21 cellular contexts compared by ENCODE assay signal in genomic region chrX:19920945-19921344, GRCh38. TPM values are rescaled to one million over a fixed set of nuclear protein-coding genes. Genes with fewer than 3 reads are reported as not detected.
DNase-seq lines count a peak whose midpoint lies in the region; ATAC-seq, FAIRE-seq and TF ChIP-seq lines count a peak whose summit lies in the region.
"Had no signal": no experiment of that assay in that cellular context is flagged by ENCODE, and none has a peak within 500 bp of the region (broad histone marks: within the 10 kb centered on the region; RNA-seq: fewer than 3 reads in every experiment).

No MANE protein-coding gene starts in this region.

- no peak for ATAC-seq in GM21360 (IDR thresholded peaks at IDR 0.05; ENCODE audit: unreplicated experiment)
- ATAC-seq: CD8-positive, alpha-beta T cell had no signal

- no peaks in the 10 kb centered on the region for H4K20me1 ChIP-seq in astrocyte (ENCODE audit: insufficient read depth, low read length)
- no peaks in the 10 kb centered on the region for H4K20me1 ChIP-seq in osteoblast (ENCODE audit: insufficient read depth, low read length)
- H4K20me1 ChIP-seq: BLaER1 treated with 17β-estradiol and CSF1 and Interleukin-3, amounts not matched to agents 10 nM and 100 nM had no signal

- H3K27ac ChIP-seq in astrocyte (ENCODE audit: low read depth, low read length): no peak overlapping the region
- no peak overlapping the region for H3K27ac ChIP-seq in osteoblast (ENCODE audit: low read depth, low read length)
- H3K27ac ChIP-seq: BLaER1 treated with 17β-estradiol and CSF1 and Interleukin-3, amounts not matched to agents 10 nM and 100 nM had no signal

- H3K36me3 Mint-ChIP-seq in astrocyte (ENCODE audit: low read depth, unreplicated experiment): no peaks in the 10 kb centered on the region

- H3K4me2 ChIP-seq in astrocyte (ENCODE audit: low read length) (no peak overlapping the region), osteoblast (ENCODE audit: insufficient read depth, low read length) (no peak overlapping the region)
- H3K4me2 ChIP-seq: BLaER1 treated with 17β-estradiol and CSF1 and Interleukin-3, amounts not matched to agents 10 nM and 100 nM had no signal

- TF ChIP-seq CTCF in LNCaP clone FGC (IDR thresholded peaks at IDR 0.05; ENCODE audit: control insufficient read depth, extremely low read depth, insufficient read depth) (no peak), astrocyte (IDR thresholded peaks at IDR 0.05; ENCODE audit: insufficient read depth, low read depth, low read length) (no peak), osteoblast (IDR thresholded peaks at IDR 0.05; ENCODE audit: extremely low read depth, low read depth, low read length) (no peak)

- H3K9me3 Mint-ChIP-seq in astrocyte (ENCODE audit: unreplicated experiment): no peaks in the 10 kb centered on the region
- H3K9me3 Mint-ChIP-seq: CD4-positive, alpha-beta T cell; CD8-positive, alpha-beta T cell had no signal

- peaks cover 3% of the 10 kb centered on the region for H3K4me1 ChIP-seq in astrocyte (ENCODE audit: insufficient read depth, low read length)
- H3K4me1 ChIP-seq in osteoblast (ENCODE audit: insufficient read depth, low read length): no peaks in the 10 kb centered on the region
- H3K4me1 ChIP-seq: Caco-2 had no signal

- FAIRE-seq in astrocyte (lab: Jason Lieb, UNC): peak; percentile 29
- FAIRE-seq: A204.1, D721Med, G401.6, GM12891, GM19239 had no signal

- H3K4me3 ChIP-seq in LNCaP clone FGC (ENCODE audit: low read depth, low read length) (no peak overlapping the region), astrocyte (ENCODE audit: insufficient read depth, low read depth, low read length) (no peak overlapping the region), osteoblast (ENCODE audit: insufficient read depth, low read length) (no peak overlapping the region)
- H3K4me3 ChIP-seq: BLaER1 treated with 17β-estradiol and CSF1 and Interleukin-3, amounts not matched to agents 10 nM and 100 nM had no signal

- no peaks in the 10 kb centered on the region for H3K27me3 Mint-ChIP-seq in astrocyte (ENCODE audit: low read depth, unreplicated experiment)
- H3K27me3 Mint-ChIP-seq: B cell; CD4-positive, alpha-beta T cell had no signal

- H3K27me3 ChIP-seq in astrocyte (ENCODE audit: insufficient read depth, low read length): no peaks in the 10 kb centered on the region
- H3K27me3 ChIP-seq in osteoblast (ENCODE audit: insufficient read depth, low read length): no peaks in the 10 kb centered on the region
- H3K27me3 ChIP-seq: BLaER1 treated with 17β-estradiol and CSF1 and Interleukin-3, amounts not matched to agents 10 nM and 100 nM had no signal

- no peak overlapping the region for H3K9ac ChIP-seq in astrocyte (ENCODE audit: low read length)
- H3K9ac ChIP-seq: BLaER1 treated with 17β-estradiol and CSF1 and Interleukin-3, amounts not matched to agents 10 nM and 100 nM had no signal

- H3K9me3 ChIP-seq in astrocyte (ENCODE audit: insufficient read depth, low read depth, low read length): no peaks in the 10 kb centered on the region
- H3K9me3 ChIP-seq in osteoblast (ENCODE audit: low read depth, low read length): no peaks in the 10 kb centered on the region
- H3K9me3 ChIP-seq: BLaER1 treated with 17β-estradiol and CSF1 and Interleukin-3, amounts not matched to agents 10 nM and 100 nM; Caco-2 had no signal

- DNase-seq in LNCaP clone FGC (ENCODE audit: low read depth) (peak; percentile 69), astrocyte (ENCODE audit: low read depth) (no peak), osteoblast (ENCODE audit: insufficient read length, low spot score, missing footprints) (peak; percentile 46), globus pallidus (ENCODE audit: low spot score) (no peak), SHP77 (lab: John Stamatoyannopoulos, UW) (no peak)
- DNase-seq: 8988T; ACHN; Calu3; CD4-positive, alpha-beta T cell; CD8-positive, alpha-beta T cell; DMS79 treated with DMSO at 0.1 percent for 48 hours; GF-D8 had no signal

- H3K36me3 ChIP-seq in astrocyte (ENCODE audit: insufficient read depth, low read length): no peaks in the 10 kb centered on the region
- no peaks in the 10 kb centered on the region for H3K36me3 ChIP-seq in osteoblast (ENCODE audit: insufficient read depth, low read length)

- no peak overlapping the region for H3K27ac Mint-ChIP-seq in astrocyte (ENCODE audit: unreplicated experiment)
- H3K27ac Mint-ChIP-seq: B cell; CD4-positive, alpha-beta T cell; CD8-positive, alpha-beta T cell had no signal

- no peak overlapping the region for H2AFZ ChIP-seq in astrocyte (ENCODE audit: low read depth, low read length)
- no peak overlapping the region for H2AFZ ChIP-seq in osteoblast (ENCODE audit: low read length)

- H3K4me3 Mint-ChIP-seq in astrocyte (ENCODE audit: unreplicated experiment): no peak overlapping the region
- H3K4me3 Mint-ChIP-seq: B cell; CD4-positive, alpha-beta T cell; CD8-positive, alpha-beta T cell had no signal

- H3K79me2 ChIP-seq in astrocyte (ENCODE audit: insufficient read depth, low read length): no peaks in the 10 kb centered on the region
- no peaks in the 10 kb centered on the region for H3K79me2 ChIP-seq in osteoblast (ENCODE audit: insufficient read depth, low read length)

- H3K4me1 Mint-ChIP-seq in astrocyte (ENCODE audit: low read depth, unreplicated experiment): peaks cover 8% of the 10 kb centered on the region
- H3K4me1 Mint-ChIP-seq: B cell had no signal

RNA-seq across cellular contexts. Expression of gene SH3KBP1, which starts 33.5 kb away (rescaled TPM):
- total RNA-seq in astrocyte (58.2 and 60.6 TPM in 2 replicates), osteoblast (32.6 and 35.1 TPM in 2 replicates)

Comparison
In these comparisons a context has a peak if more than half of its experiments do, and no peak if none do; other contexts are left out.
1. DNase-seq: peak in LNCaP clone FGC (single experiment) and osteoblast (single experiment); none in astrocyte (single experiment), globus pallidus (single experiment) and SHP77 (0 of 2).